Comparison of ENCODE assay signal across 8 cellular contexts in the genomic region with DNA sequence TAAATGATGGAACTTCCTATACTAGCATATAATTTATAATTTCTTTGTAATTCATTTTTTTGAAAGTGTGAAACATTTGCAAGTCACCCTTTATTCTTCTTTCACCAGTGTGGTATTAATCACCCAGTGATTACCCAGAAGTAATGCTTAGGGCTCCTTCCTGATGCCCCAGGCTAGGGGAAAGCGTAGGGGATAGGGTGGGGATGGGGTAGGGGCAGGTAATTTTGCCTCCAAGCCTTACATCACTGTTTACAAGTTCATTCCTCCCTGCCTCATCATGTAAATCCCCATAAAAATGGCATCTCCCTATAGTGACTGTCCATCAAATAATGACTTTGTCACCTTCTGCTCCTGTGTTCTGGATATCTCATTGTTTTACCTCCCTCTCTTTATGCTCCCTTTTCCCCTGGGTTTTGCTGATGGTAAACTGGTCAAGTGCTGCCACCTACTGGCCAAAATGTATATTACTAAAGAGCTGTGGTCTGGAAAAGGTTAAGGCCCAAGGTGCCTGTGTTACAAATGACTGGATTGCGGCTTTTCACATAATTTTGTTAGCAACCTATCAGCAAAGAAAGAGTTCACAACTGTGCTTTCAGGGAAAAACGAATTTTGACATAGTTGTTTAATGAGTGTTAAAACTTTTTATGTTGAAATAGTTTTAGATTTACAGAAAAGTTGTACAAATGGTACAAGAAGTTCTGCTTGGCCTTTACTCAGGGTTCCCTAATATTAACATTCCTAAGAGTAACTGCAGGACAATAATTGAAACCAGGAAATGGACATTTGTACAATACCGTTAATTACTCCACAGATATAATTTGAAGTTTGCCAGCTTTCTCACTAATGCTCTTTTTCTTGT. TPM values are rescaled to one million over a fixed set of nuclear protein-coding genes. Genes with fewer than 3 reads are reported as not detected.
DNase-seq lines count a peak whose midpoint lies in the region; ATAC-seq and TF ChIP-seq lines count a peak whose summit lies in the region.

No MANE protein-coding gene starts in this region.

- peaks cover 7% of the 10 kb centered on the region for H3K36me3 Mint-ChIP-seq in T-helper 17 cell (ENCODE audit: low read depth)

- DNase-seq in GM03348 (ENCODE audit: low spot score) (peak; percentile 87), NCI-H146 (lab: John Stamatoyannopoulos, UW) (peak; percentile 59), T-helper 17 cell (peak; percentile 19 to 66 (median 22)), adrenal gland (peak; percentile 51 to 88 (median 78)), left cardiac atrium (no peak), retinal pigment epithelial cell (ENCODE audit: low read depth) (peak; percentile 19), posterior vena cava (ENCODE audit: low spot score) (no peak)

- 42 to 51% (median 49%) methylated on average over 4 of the region's 4 CpGs for WGBS in adrenal gland, 4 donors

- TF ChIP-seq CTCF in adrenal gland (IDR thresholded peaks at IDR 0.05): peak; percentile 81 to 92 (median 88)
- peak; percentile 61 for TF ChIP-seq CTCF in retinal pigment epithelial cell (conservative IDR thresholded peaks at IDR 0.05; ENCODE audit: low read depth, low read length)

- ATAC-seq in HG02571 (IDR thresholded peaks at IDR 0.05; ENCODE audit: unreplicated experiment): peak; percentile 56
- peak; percentile 87 for ATAC-seq in T-helper 17 cell
- peak; percentile 78 to 87 for ATAC-seq in left cardiac atrium

- H3K4me3 ChIP-seq in adrenal gland: no peak overlapping the region
- no peak overlapping the region for H3K4me3 ChIP-seq in retinal pigment epithelial cell (ENCODE audit: low read length)

- no peak overlapping the region for H3K27ac Mint-ChIP-seq in T-helper 17 cell

- H3K27me3 ChIP-seq in adrenal gland: no peaks in the 10 kb centered on the region

- H3K36me3 ChIP-seq in adrenal gland (replicated peaks in 1 of 2): no peaks in the 10 kb centered on the region

- no peak overlapping the region for H3K27ac ChIP-seq in adrenal gland

- no peaks in the 10 kb centered on the region for H3K9me3 ChIP-seq in T-helper 17 cell (ENCODE audit: control insufficient read depth, low read length, poor library complexity, severe bottlenecking)
- H3K9me3 ChIP-seq in adrenal gland (replicated peaks in 1 of 3): no peaks in the 10 kb centered on the region

- TF ChIP-seq POLR2A in adrenal gland (IDR thresholded peaks at IDR 0.05): no peak

- peaks cover 18 to 36% of the 10 kb centered on the region in 2 donors for H3K4me1 ChIP-seq in adrenal gland (replicated peaks in 1 of 2)

- H3K27me3 Mint-ChIP-seq in T-helper 17 cell: no peaks in the 10 kb centered on the region

- H3K4me1 Mint-ChIP-seq in T-helper 17 cell: peaks cover 5% of the 10 kb centered on the region

- intact Hi-C loops in adrenal gland (cut with DNase I): loop anchor here (10.0 kb wide), 2 partner anchors 141 to 481 kb away; no protein-coding TSS in a partner anchor
- intact Hi-C loops in left cardiac atrium (cut with DNase I): loop anchor here (2.0 to 10.0 kb wide), 3 partner anchors 111 to 479 kb away; no protein-coding TSS in a partner anchor
- intact Hi-C loops in posterior vena cava (cut with DNase I): no loop called here

- no peak overlapping the region for H3K4me3 Mint-ChIP-seq in T-helper 17 cell

RNA-seq across cellular contexts. Expression of a gene that starts 54.7 kb away (rescaled TPM):
- total RNA-seq in T-helper 17 cell (not detected), adrenal gland (under 1 TPM in 1 of 8 donors, not detected in 7; 0.18 TPM), left cardiac atrium (not detected), posterior vena cava (not detected)
- polyA plus RNA-seq in adrenal gland: not detected

RNA-seq across cellular contexts. Expression of a gene that starts 56.3 kb away (rescaled TPM):
- total RNA-seq in T-helper 17 cell (100 to 1,000 TPM; 101 to 120 TPM), adrenal gland (10 to 100 TPM; 26.0 to 87.3 (median 43.2) TPM), left cardiac atrium (10 to 100 TPM; 24.9 to 27.6 TPM), posterior vena cava (10 to 100 TPM; 32.6 to 36.1 TPM)
- 100 to 1,000 TPM in 1 of 3 donors, 10 to 100 TPM in 2; 62.5 to 128 (median 87.8) TPM for polyA plus RNA-seq in adrenal gland

Comparison
In these comparisons a context has a peak if more than half of its experiments do, and no peak if none do; other contexts are left out.
1. DNase-seq: peak in GM03348 (single experiment), NCI-H146 (single experiment), T-helper 17 cell (3 of 3), adrenal gland (7 of 7) and retinal pigment epithelial cell (single experiment); none in left cardiac atrium (single experiment) and posterior vena cava (single experiment).
2. intact Hi-C loops: an anchor here in adrenal gland (10.0 kb wide) and left cardiac atrium (2.0 to 10.0 kb wide); none called in posterior vena cava.
3. Peak in every context shown above with its lines, with median percentiles within 50 percentile points of each other: ATAC-seq.